Comparison of ENCODE assay signal across 8 cellular contexts in genomic region chr7:33904680-33905388, GRCh38. TPM values are rescaled to one million over a fixed set of nuclear protein-coding genes. Genes with fewer than 3 reads are reported as not detected.
DNase-seq lines count a peak whose midpoint lies in the region; ATAC-seq and TF ChIP-seq lines count a peak whose summit lies in the region.

No MANE protein-coding gene starts in this region.

- H3K27ac ChIP-seq in BLaER1 (no peak overlapping the region), lower lobe of right lung (peak overlapping the region; percentile 68), subcutaneous abdominal adipose tissue (ENCODE audit: low read depth, low read length) (peak overlapping the region; percentile 79)
- no peak overlapping the region for H3K27ac ChIP-seq in effector memory CD4-positive, alpha-beta T cell (ENCODE audit: insufficient read depth, low read length, poor library complexity, severe bottlenecking)

- H4K20me1 ChIP-seq in BLaER1, result 0 out of 2 replicates have a peak, but pooled peaks cover 6% of the 10 kb centered on the region

- H3K9ac ChIP-seq in BLaER1, result peak overlapping the region; percentile 56
- peak overlapping the region in 3 of 5 donors; percentile 51 to 77 (median 60) for H3K9ac ChIP-seq in subcutaneous abdominal adipose tissue (ENCODE audit: low read length in 5 of 5)

- H3K9me3 ChIP-seq in BLaER1, result no peaks in the 10 kb centered on the region
- no peaks in the 10 kb centered on the region for H3K9me3 ChIP-seq in effector memory CD4-positive, alpha-beta T cell (ENCODE audit: control insufficient read depth, low read length)
- H3K9me3 ChIP-seq in lower lobe of right lung, result no peaks in the 10 kb centered on the region
- H3K9me3 ChIP-seq in subcutaneous abdominal adipose tissue (ENCODE audit: control insufficient read depth in 5 of 5, low read length in 5 of 5), result no peaks in the 10 kb centered on the region

- DNase-seq in GM20000 (ENCODE audit: low spot score) (peak; percentile 46), SHP77 (lab: John Stamatoyannopoulos, UW) (peak; percentile 64 to 65), lower lobe of right lung (peak; percentile 44)
- DNase-seq in effector memory CD4-positive, alpha-beta T cell, result no peak

- H3K4me2 ChIP-seq in BLaER1, result peak overlapping the region; percentile 94

- H3K4me1 ChIP-seq in BLaER1, result peaks cover 8% of the 10 kb centered on the region
- peaks cover 11% of the 10 kb centered on the region for H3K4me1 ChIP-seq in effector memory CD4-positive, alpha-beta T cell (ENCODE audit: control insufficient read depth, insufficient read depth, low read length, poor library complexity, severe bottlenecking)
- peaks cover 14% of the 10 kb centered on the region for H3K4me1 ChIP-seq in lower lobe of right lung
- H3K4me1 ChIP-seq in subcutaneous abdominal adipose tissue (ENCODE audit: control insufficient read depth in 5 of 5, insufficient read depth in 5 of 5, low read length in 5 of 5), result peaks cover 0 to 23% (median 20%) of the 10 kb centered on the region in 5 donors

- H3K27me3 ChIP-seq in BLaER1 (peaks cover 51% of the 10 kb centered on the region), lower lobe of right lung (ENCODE audit: low read depth) (peaks cover 19% of the 10 kb centered on the region), subcutaneous abdominal adipose tissue (ENCODE audit: control insufficient read depth in 5 of 5, insufficient read depth in 4 of 5, low read length in 5 of 5) (peaks cover 0 to 23% (median 0%) of the 10 kb centered on the region in 5 donors)
- peaks cover 17% of the 10 kb centered on the region for H3K27me3 ChIP-seq in effector memory CD4-positive, alpha-beta T cell (replicated peaks; ENCODE audit: control insufficient read depth, insufficient read depth, low read length, poor library complexity, severe bottlenecking)

- ATAC-seq in lower lobe of right lung (peak; percentile 82 to 88), HG02642 (IDR thresholded peaks at IDR 0.05; ENCODE audit: poor library complexity, unreplicated experiment) (no peak), HG02981 (IDR thresholded peaks at IDR 0.05; ENCODE audit: unreplicated experiment) (no peak)

- TF ChIP-seq CTCF in GM20000 (IDR thresholded peaks at IDR 0.05; ENCODE audit: extremely low read depth, missing control alignments) (no peak), lower lobe of right lung (IDR thresholded peaks at IDR 0.05) (no peak)

- intact Hi-C loops in lower lobe of right lung (cut with DNase I), result no loop called here

- H3K4me3 ChIP-seq in BLaER1 (peak overlapping the region; percentile 74), lower lobe of right lung (peak overlapping the region; percentile 62), subcutaneous abdominal adipose tissue (ENCODE audit: low read depth in 1 of 5, low read length in 5 of 5) (peak overlapping the region; percentile 64 to 84 (median 74))
- H3K4me3 ChIP-seq in effector memory CD4-positive, alpha-beta T cell (ENCODE audit: insufficient read depth, low read depth, low read length, poor library complexity, severe bottlenecking), result peak overlapping the region; percentile 42

- no peaks in the 10 kb centered on the region for H3K36me3 ChIP-seq in BLaER1
- no peaks in the 10 kb centered on the region for H3K36me3 ChIP-seq in effector memory CD4-positive, alpha-beta T cell (ENCODE audit: control insufficient read depth, insufficient read depth, low read length)
- H3K36me3 ChIP-seq in lower lobe of right lung, result no peaks in the 10 kb centered on the region
- H3K36me3 ChIP-seq in subcutaneous abdominal adipose tissue (ENCODE audit: control insufficient read depth in 5 of 5, insufficient read depth in 5 of 5, low read length in 5 of 5), result no peaks in the 10 kb centered on the region

RNA-seq across cellular contexts. Expression of gene BMPER, which starts 0.5 kb away (rescaled TPM):
- 7.4 TPM for total RNA-seq in lower lobe of right lung

Comparison
In these comparisons a context has a peak if more than half of its experiments do, and no peak if none do; other contexts are left out.
1. H3K27ac ChIP-seq: peak in lower lobe of right lung (single experiment) and subcutaneous abdominal adipose tissue (single experiment); none in BLaER1 (single experiment) and effector memory CD4-positive, alpha-beta T cell (single experiment).
2. DNase-seq: peak in GM20000 (single experiment), SHP77 (2 of 2) and lower lobe of right lung (single experiment); none in effector memory CD4-positive, alpha-beta T cell (0 of 3).
3. ATAC-seq: peak in lower lobe of right lung (2 of 2); none in HG02642 (single experiment) and HG02981 (single experiment).
4. Peak in every context shown above with its lines, with median percentiles within 50 percentile points of each other: H3K4me3 ChIP-seq.